20 cellular contexts compared by ENCODE assay signal in genomic region chr3:198070871-198071270, GRCh38.
A peak's percentile ranks its signal among the peaks of the same experiment; 100 is the strongest.
DNase-seq lines count a peak whose midpoint lies in the region; ATAC-seq and TF ChIP-seq lines count a peak whose summit lies in the region.
"Had no signal": no experiment of that assay in that cellular context is flagged by ENCODE, and none has a peak within 500 bp of the region (broad histone marks: within the 10 kb centered on the region; RNA-seq: fewer than 3 reads in every experiment).

No MANE protein-coding gene starts in this region.

- no peak for ATAC-seq in stimulated activated naive CD8-positive, alpha-beta T cell treated with anti-CD3 and anti-CD28 coated beads, Interleukin-15, Interleukin-2, amounts not matched to agents 100 U/mL and 50 U/mL, for 24 hours
- ATAC-seq in activated naive CD8-positive, alpha-beta T cell treated with anti-CD3 and anti-CD28 coated beads, Interleukin-2, amount 50 U/mL, for 24 hours: no peak
- no peak for ATAC-seq in foreskin keratinocyte
- no peak for ATAC-seq in HG02642 (IDR thresholded peaks at IDR 0.05; ENCODE audit: poor library complexity, unreplicated experiment)

- no peak for DNase-seq in stimulated activated naive CD8-positive, alpha-beta T cell treated with anti-CD3 and anti-CD28 coated beads, Interleukin-15, Interleukin-2, amounts not matched to agents 100 U/mL and 50 U/mL, for 24 hours
- DNase-seq in activated naive CD8-positive, alpha-beta T cell treated with anti-CD3 and anti-CD28 coated beads, Interleukin-2, amount 50 U/mL, for 24 hours: no peak
- peak; percentile 13 to 38 for DNase-seq in foreskin keratinocyte
- no peak for DNase-seq in GM03348 (ENCODE audit: low spot score)
- no peak for DNase-seq in GM13977 (ENCODE audit: low spot score)
- DNase-seq: DMS79, H7, HFFc6, KG1, NCI-H1105, NCI-H146, NCI-H2029, NCI-H345, NCI-H524, OCI-M1, Right ventricle myocardium superior had no signal

- peak overlapping the region; percentile 32 for H3K4me3 Mint-ChIP-seq in stimulated activated naive CD8-positive, alpha-beta T cell treated with anti-CD3 and anti-CD28 coated beads, Interleukin-15, Interleukin-2, amounts not matched to agents 100 ng/mL and 50 ng/mL, for 24 hours
- no peak overlapping the region for H3K4me3 Mint-ChIP-seq in activated naive CD8-positive, alpha-beta T cell treated with anti-CD3 and anti-CD28 coated beads, Interleukin-2, amount 50 U/mL, for 24 hours
- H3K4me3 Mint-ChIP-seq: CD14-positive monocyte, HFFc6 had no signal

- H3K27me3 Mint-ChIP-seq in stimulated activated naive CD8-positive, alpha-beta T cell treated with anti-CD3 and anti-CD28 coated beads, Interleukin-15, Interleukin-2, amounts not matched to agents 100 ng/mL and 50 ng/mL, for 24 hours: peaks cover 1% of the 10 kb centered on the region
- H3K27me3 Mint-ChIP-seq in activated naive CD8-positive, alpha-beta T cell treated with anti-CD3 and anti-CD28 coated beads, Interleukin-2, amount 50 U/mL, for 24 hours: peaks cover 4% of the 10 kb centered on the region

- no peaks in the 10 kb centered on the region for H3K4me1 ChIP-seq in foreskin keratinocyte

- H3K27ac ChIP-seq in foreskin keratinocyte: no peak overlapping the region
- H3K27ac ChIP-seq: A549 had no signal

- peaks cover 27% of the 10 kb centered on the region for H3K36me3 Mint-ChIP-seq in stimulated activated naive CD8-positive, alpha-beta T cell treated with anti-CD3 and anti-CD28 coated beads, Interleukin-15, Interleukin-2, amounts not matched to agents 100 ng/mL and 50 ng/mL, for 24 hours (ENCODE audit: low read depth)
- peaks cover 17% of the 10 kb centered on the region for H3K36me3 Mint-ChIP-seq in activated naive CD8-positive, alpha-beta T cell treated with anti-CD3 and anti-CD28 coated beads, Interleukin-2, amount 50 U/mL, for 24 hours (ENCODE audit: low read depth)
- H3K36me3 Mint-ChIP-seq: CD14-positive monocyte had no signal

- peaks cover 37% of the 10 kb centered on the region for H3K4me1 Mint-ChIP-seq in stimulated activated naive CD8-positive, alpha-beta T cell treated with anti-CD3 and anti-CD28 coated beads, Interleukin-15, Interleukin-2, amounts not matched to agents 100 ng/mL and 50 ng/mL, for 24 hours (ENCODE audit: low read depth)
- peaks cover 35% of the 10 kb centered on the region for H3K4me1 Mint-ChIP-seq in activated naive CD8-positive, alpha-beta T cell treated with anti-CD3 and anti-CD28 coated beads, Interleukin-2, amount 50 U/mL, for 24 hours

- in situ Hi-C loops in GM13977 (cut with MboI; ENCODE audit: low pct_unique_long_range_greater_than_20kb, low sequenced_read_pairs, unreplicated experiment): no loop called here

- no peak overlapping the region for H3K27ac Mint-ChIP-seq in stimulated activated naive CD8-positive, alpha-beta T cell treated with anti-CD3 and anti-CD28 coated beads, Interleukin-15, Interleukin-2, amounts not matched to agents 100 ng/mL and 50 ng/mL, for 24 hours
- peak overlapping the region; percentile 95 for H3K27ac Mint-ChIP-seq in activated naive CD8-positive, alpha-beta T cell treated with anti-CD3 and anti-CD28 coated beads, Interleukin-2, amount 50 U/mL, for 24 hours
- H3K27ac Mint-ChIP-seq: CD14-positive monocyte, HFFc6 had no signal

- H3K27me3 ChIP-seq in foreskin keratinocyte: peaks cover 76% of the 10 kb centered on the region

- TF ChIP-seq CTCF in foreskin keratinocyte (conservative IDR thresholded peaks at IDR 0.05): no peak
- no peak for TF ChIP-seq CTCF in GM13977 (IDR thresholded peaks at IDR 0.05; ENCODE audit: extremely low read depth, insufficient read depth, missing control alignments)

- H3K9me3 Mint-ChIP-seq in stimulated activated naive CD8-positive, alpha-beta T cell treated with anti-CD3 and anti-CD28 coated beads, Interleukin-15, Interleukin-2, amounts not matched to agents 100 ng/mL and 50 ng/mL, for 24 hours: no peaks in the 10 kb centered on the region
- no peaks in the 10 kb centered on the region for H3K9me3 Mint-ChIP-seq in activated naive CD8-positive, alpha-beta T cell treated with anti-CD3 and anti-CD28 coated beads, Interleukin-2, amount 50 U/mL, for 24 hours
- H3K9me3 Mint-ChIP-seq: HFFc6 had no signal

Comparison
In these comparisons a context has a peak if more than half of its experiments do, and no peak if none do; other contexts are left out.
1. DNase-seq: peak in foreskin keratinocyte (2 of 2); none in stimulated activated naive CD8-positive, alpha-beta T cell treated with anti-CD3 and anti-CD28 coated beads, Interleukin-15, Interleukin-2, amounts not matched to agents 100 U/mL and 50 U/mL, for 24 hours (single experiment), activated naive CD8-positive, alpha-beta T cell treated with anti-CD3 and anti-CD28 coated beads, Interleukin-2, amount 50 U/mL, for 24 hours (single experiment), GM03348 (single experiment) and GM13977 (single experiment).